8 cellular contexts compared by ENCODE assay signal in genomic region chr4:101348367-101348827, GRCh38. TPM values are rescaled to one million over a fixed set of nuclear protein-coding genes. Genes with fewer than 3 reads are reported as not detected.
DNase-seq lines count a peak whose midpoint lies in the region; ATAC-seq and TF ChIP-seq lines count a peak whose summit lies in the region.

No MANE protein-coding gene starts in this region.

- TF ChIP-seq CTCF in CD14-positive monocyte (IDR thresholded peaks at IDR 0.05) (no peak), spleen (IDR thresholded peaks at IDR 0.05 in 8 of 11, conservative IDR thresholded peaks at IDR 0.05 in 3 of 11) (no peak)

- H3K36me3 Mint-ChIP-seq in CD14-positive monocyte: no peaks in the 10 kb centered on the region

- no peaks in the 10 kb centered on the region for H3K9me3 ChIP-seq in adipocyte (ENCODE audit: control insufficient read depth, low read length)
- no peaks in the 10 kb centered on the region for H3K9me3 ChIP-seq in iPS DF 6.9 (ENCODE audit: control insufficient read depth, insufficient read depth, low read length)
- no peaks in the 10 kb centered on the region for H3K9me3 ChIP-seq in spleen

- DNase-seq in CD14-positive monocyte (ENCODE audit: low spot score) (peak; percentile 48), HT-29 (ENCODE audit: low spot score) (peak; percentile 60), adipocyte (ENCODE audit: low read depth) (peak; percentile 63), iPS DF 6.9 (ENCODE audit: low read depth, low spot score) (no peak), spleen (no peak), putamen (ENCODE audit: low spot score) (no peak), DMS114 treated with DMSO at 0.1 percent for 48 hours (lab: John Stamatoyannopoulos, UW; ENCODE audit: unreplicated experiment) (no peak)

- H3K36me3 ChIP-seq in adipocyte (ENCODE audit: control insufficient read depth, insufficient read depth, low read length, severe bottlenecking) (no peaks in the 10 kb centered on the region), iPS DF 6.9 (ENCODE audit: control insufficient read depth, insufficient read depth, low read length) (no peaks in the 10 kb centered on the region), spleen (no peaks in the 10 kb centered on the region)

- H3K9me3 Mint-ChIP-seq in CD14-positive monocyte: peaks cover 0 to 2% (median 0%) of the 10 kb centered on the region in 7 donors

- peaks cover 31% of the 10 kb centered on the region for H3K4me1 ChIP-seq in adipocyte (ENCODE audit: control insufficient read depth, insufficient read depth, low read length)
- H3K4me1 ChIP-seq in iPS DF 6.9 (ENCODE audit: control insufficient read depth, insufficient read depth, low read length): no peaks in the 10 kb centered on the region
- peaks cover 9 to 46% (median 34%) of the 10 kb centered on the region in 6 donors for H3K4me1 ChIP-seq in spleen

- H3K9ac ChIP-seq in adipocyte (ENCODE audit: low read length): peak overlapping the region; percentile 94

- ATAC-seq in HG03460 (IDR thresholded peaks at IDR 0.05; ENCODE audit: unreplicated experiment): no peak

- H3K4me3 ChIP-seq in adipocyte (ENCODE audit: low read length) (peak overlapping the region; percentile 92), iPS DF 6.9 (ENCODE audit: low read length) (peak overlapping the region; percentile 62), spleen (peak overlapping the region; percentile 51 to 94 (median 84))

- no peak overlapping the region for H3K27ac ChIP-seq in iPS DF 6.9 (ENCODE audit: low read length)
- peak overlapping the region; percentile 66 to 99 (median 98) for H3K27ac ChIP-seq in spleen

- peaks cover 0 to 7% (median 7%) of the 10 kb centered on the region in 3 donors for H3K27me3 Mint-ChIP-seq in CD14-positive monocyte (ENCODE audit: low read depth in 3 of 3)

- peak overlapping the region; percentile 97 to 98 for H3K4me3 Mint-ChIP-seq in CD14-positive monocyte

- TF ChIP-seq POLR2A in spleen (IDR thresholded peaks at IDR 0.05): no peak

- intact Hi-C loops in CD14-positive monocyte (cut with micrococcal nuclease): loop anchor here (10.0 kb wide), 3 partner anchors 64 to 246 kb away; no protein-coding TSS in a partner anchor
- intact Hi-C loops in spleen (cut with DNase I; ENCODE audit: low total_unique reads): loop anchor here (10.0 kb wide), 1 partner anchor 154 kb away; no protein-coding TSS in a partner anchor

- H3K4me1 Mint-ChIP-seq in CD14-positive monocyte: peaks cover 35% of the 10 kb centered on the region

- whole genome bisulfite sequencing in iPS DF 6.9 (ENCODE audit: insufficient coverage, insufficient read length): no CpG with 5 or more reads among the region's 24 CpGs
- 5 to 7% (median 6%) methylated on average over 20 to 24 of the region's 24 CpGs for WGBS in spleen, 5 donors

- peak overlapping the region; percentile 83 to 97 (median 96) for H3K27ac Mint-ChIP-seq in CD14-positive monocyte

- H3K27me3 ChIP-seq in adipocyte (replicated peaks; ENCODE audit: control insufficient read depth, insufficient read depth, low read length) (no peaks in the 10 kb centered on the region), iPS DF 6.9 (ENCODE audit: control insufficient read depth, insufficient read depth, low read length) (no peaks in the 10 kb centered on the region), spleen (replicated peaks in 1 of 7) (no peaks in the 10 kb centered on the region)

RNA-seq across cellular contexts. Expression of gene PPP3CA, which starts 1.1 kb away (rescaled TPM):
- 1 to 10 TPM; 5.1 to 8.9 TPM for polyA plus RNA-seq in CD14-positive monocyte
- 20.3 and 20.6 TPM in 2 replicates for total RNA-seq in HT-29 (2014; rRNA removed; shearing (Covaris generic))
- total RNA-seq in spleen: 10 to 100 TPM; 36.0 to 50.0 (median 40.7) TPM
- polyA plus RNA-seq in spleen: 10 to 100 TPM; 15.5 to 19.0 (median 15.5) TPM

Comparison
In these comparisons a context has a peak if more than half of its experiments do, and no peak if none do; other contexts are left out.
1. DNase-seq: peak in CD14-positive monocyte (single experiment), HT-29 (single experiment) and adipocyte (single experiment); none in iPS DF 6.9 (single experiment), spleen (single experiment), putamen (single experiment) and DMS114 treated with DMSO at 0.1 percent for 48 hours (single experiment).
2. Peak in every context shown above with its lines, with median percentiles within 50 percentile points of each other: H3K4me3 ChIP-seq.